ENCODE assay signal across 10 cellular contexts in the genomic region with DNA sequence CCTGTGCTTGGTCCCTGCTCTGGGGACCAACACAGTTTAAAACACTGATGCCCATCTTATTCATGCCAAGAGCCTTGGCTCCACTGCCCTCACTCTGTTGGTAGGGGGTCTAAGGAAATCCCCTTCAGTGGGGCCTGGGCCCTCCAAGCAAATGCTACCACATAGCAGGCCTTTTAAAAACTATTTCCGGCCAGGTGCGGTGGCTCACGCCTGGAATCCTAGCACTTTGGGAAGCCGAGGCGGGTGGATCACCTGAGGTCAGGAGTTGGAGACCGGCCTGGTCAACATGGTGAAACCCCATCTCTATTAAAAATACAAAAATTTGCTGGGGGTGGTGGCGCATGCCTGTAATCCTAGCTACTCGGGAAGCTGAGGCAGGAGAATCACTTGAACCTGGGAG. TPM values are rescaled to one million over a fixed set of nuclear protein-coding genes. Genes with fewer than 3 reads are reported as not detected.
DNase-seq lines count a peak whose midpoint lies in the region; ATAC-seq, FAIRE-seq and TF ChIP-seq lines count a peak whose summit lies in the region.
"Not testable (repeated sequence)": the region's sequence is repeated elsewhere in the genome, so short reads cannot be mapped to it uniquely, and the experiment has no call there.
"Had no signal": no experiment of that assay in that cellular context is flagged by ENCODE, and none has a peak within 500 bp of the region (broad histone marks: within the 10 kb centered on the region; RNA-seq: fewer than 3 reads in every experiment).

No MANE protein-coding gene starts in this region.

- H3K4me1 ChIP-seq in BLaER1 = peaks cover 93% of the 10 kb centered on the region
- H3K4me1 ChIP-seq in H1 (replicated peaks in 1 of 4; ENCODE audit: control insufficient read depth in 3 of 4, insufficient read depth in 4 of 4, low read length in 3 of 4) = not testable (repeated sequence)
- peaks cover 62 to 73% of the 10 kb centered on the region in 2 donors for H3K4me1 ChIP-seq in naive thymus-derived CD4-positive, alpha-beta T cell (ENCODE audit: control insufficient read depth in 2 of 2, insufficient read depth in 2 of 2, low read length in 2 of 2)

- H3K23ac ChIP-seq in H1 (ENCODE audit: insufficient read length) = not testable (repeated sequence)

- not testable (repeated sequence) for ATAC-seq in activated CD4-positive, alpha-beta T cell treated with anti-CD3 and anti-CD28 coated beads for 36 hours; activated T-cell treated with anti-CD3 and anti-CD28 coated beads, Interleukin-2, amount 50 U/mL, for 4 hours; naive thymus-derived CD4-positive, alpha-beta T cell

- H3K23me2 ChIP-seq in H1 (ENCODE audit: low read depth, low read length) = not testable (repeated sequence)

- not testable (repeated sequence) for H3K79me1 ChIP-seq in H1 (ENCODE audit: low read depth, low read length)

- not testable (repeated sequence) for H3K36me3 ChIP-seq in BLaER1; KOPT-K1 (ENCODE audit: insufficient read depth, low read length); H1 (ENCODE audit: control insufficient read depth in 2 of 4, insufficient read depth in 4 of 4, low read length in 3 of 4); naive thymus-derived CD4-positive, alpha-beta T cell (ENCODE audit: control insufficient read depth in 2 of 3, insufficient read depth in 3 of 3, low read length in 3 of 3)

- H4K5ac ChIP-seq in H1 (ENCODE audit: insufficient read length, low read depth, low read length) = not testable (repeated sequence)

- intact Hi-C loops in activated CD4-positive, alpha-beta T cell treated with anti-CD3 and anti-CD28 coated beads for 36 hours (cut with DNase I, micrococcal nuclease) = loop anchor here (2.0 to 5.0 kb wide), 5 partner anchors 172 to 863 kb away; a partner anchor contains a TSS
- intact Hi-C loops in naive thymus-derived CD4-positive, alpha-beta T cell (cut with micrococcal nuclease) = loop anchor here (1.0 to 10.0 kb wide), 13 partner anchors 9 to 1523 kb away; a partner anchor contains a TSS

- H4K20me1 ChIP-seq in BLaER1; H1 (replicated peaks in 1 of 2; ENCODE audit: control insufficient read depth in 1 of 2, insufficient read depth in 2 of 2, low read length in 2 of 2): not testable (repeated sequence)

- peak overlapping the region; percentile 92 for H3K4me2 ChIP-seq in BLaER1
- not testable (repeated sequence) for H3K4me2 ChIP-seq in H1 (ENCODE audit: insufficient read depth in 1 of 2, low read depth in 2 of 2, low read length in 2 of 2)

- H3K56ac ChIP-seq in H1 (replicated peaks; ENCODE audit: insufficient read length, low read depth, low read length) = not testable (repeated sequence)

- H3K14ac ChIP-seq in H1 (ENCODE audit: insufficient read length) = not testable (repeated sequence)

- H3K27ac ChIP-seq in BLaER1 = peak overlapping the region; percentile 69; the same call in 1 of the 2 replicates
- H3K27ac ChIP-seq in KOPT-K1 (ENCODE audit: low read depth, low read length, poor library complexity, severe bottlenecking) = peak overlapping the region; percentile 88
- not testable (repeated sequence) for H3K27ac ChIP-seq in H1 (ENCODE audit: low read depth, low read length)
- peak overlapping the region; percentile 89 for H3K27ac ChIP-seq in naive thymus-derived CD4-positive, alpha-beta T cell (ENCODE audit: low read depth, low read length)

- not testable (repeated sequence) for H2AFZ ChIP-seq in H1 (ENCODE audit: low read length)

- not testable (repeated sequence) for H3K4me3 ChIP-seq in BLaER1; H1 (ENCODE audit: extremely low read depth in 1 of 4, insufficient read depth in 2 of 4, low read depth in 3 of 4, low read length in 4 of 4)
- peak overlapping the region; percentile 59 for H3K4me3 ChIP-seq in naive thymus-derived CD4-positive, alpha-beta T cell (ENCODE audit: low read length)

- not testable (repeated sequence) for H4K91ac ChIP-seq in H1 (replicated peaks; ENCODE audit: insufficient read length, low read length)

- H3K4me1 Mint-ChIP-seq in activated CD4-positive, alpha-beta T cell treated with anti-CD3 and anti-CD28 coated beads for 36 hours = peaks cover 96% of the 10 kb centered on the region
- H3K4me1 Mint-ChIP-seq in activated T-cell treated with anti-CD3 and anti-CD28 coated beads, Interleukin-2, amount 50 U/mL, for 4 hours (ENCODE audit: low read depth) = peaks cover 93% of the 10 kb centered on the region
- peaks cover 89% of the 10 kb centered on the region for H3K4me1 Mint-ChIP-seq in activated naive CD8-positive, alpha-beta T cell (ENCODE audit: low read depth)
- peaks cover 68 to 96% (median 91%) of the 10 kb centered on the region in 7 donors for H3K4me1 Mint-ChIP-seq in naive thymus-derived CD4-positive, alpha-beta T cell
- peaks cover 97% of the 10 kb centered on the region for H3K4me1 Mint-ChIP-seq in stimulated activated naive CD8-positive, alpha-beta T cell treated with anti-CD3 and anti-CD28 coated beads, Interleukin-15, Interleukin-2, amounts not matched to agents 100 ng/mL and 50 ng/mL, for 24 hours (ENCODE audit: low read depth)

- CTCF ChIA-PET in activated CD4-positive, alpha-beta T cell treated with anti-CD3 and anti-CD28 coated beads for 36 hours (lab: Charles Lee) = interaction anchor here (0.6 to 2.4 kb wide), 4 partner anchors 10 to 68 kb away, joined by 3 to 11 read pairs (median 6); no protein-coding TSS in a partner anchor
- CTCF ChIA-PET in H1 (lab: Charles Lee; ENCODE audit: partially characterized antibody) = interaction anchor here (0.6 to 4.5 kb wide), 4 partner anchors 10 to 171 kb away, joined by 3 to 16 read pairs (median 5); no protein-coding TSS in a partner anchor
- CTCF ChIA-PET in naive thymus-derived CD4-positive, alpha-beta T cell (lab: Charles Lee) = interaction anchor here (0.6 to 1.3 kb wide), 4 partner anchors 10 to 73 kb away, joined by 3 to 6 read pairs (median 4); no protein-coding TSS in a partner anchor

- H2BK20ac ChIP-seq in H1 (ENCODE audit: low read length) = not testable (repeated sequence)

- not testable (repeated sequence) for TF ChIP-seq EP300 in H1 (IDR thresholded peaks at IDR 0.05; ENCODE audit: borderline replicate concordance in 1 of 2, low read depth in 2 of 2, low read length in 2 of 2)

- peaks cover 11% of the 10 kb centered on the region for H3K9me3 Mint-ChIP-seq in activated CD4-positive, alpha-beta T cell treated with anti-CD3 and anti-CD28 coated beads for 36 hours (ENCODE audit: low read depth)
- H3K9me3 Mint-ChIP-seq in activated T-cell treated with anti-CD3 and anti-CD28 coated beads, Interleukin-2, amount 50 U/mL, for 4 hours; activated naive CD8-positive, alpha-beta T cell (ENCODE audit: low read depth); stimulated activated naive CD8-positive, alpha-beta T cell treated with anti-CD3 and anti-CD28 coated beads, Interleukin-15, Interleukin-2, amounts not matched to agents 100 ng/mL and 50 ng/mL, for 24 hours: not testable (repeated sequence)
- peaks cover 0 to 16% (median 6%) of the 10 kb centered on the region in 11 donors for H3K9me3 Mint-ChIP-seq in naive thymus-derived CD4-positive, alpha-beta T cell

- peak overlapping the region; percentile 74 for H3K4me3 Mint-ChIP-seq in activated CD4-positive, alpha-beta T cell treated with anti-CD3 and anti-CD28 coated beads for 36 hours
- H3K4me3 Mint-ChIP-seq in activated T-cell treated with anti-CD3 and anti-CD28 coated beads, Interleukin-2, amount 50 U/mL, for 4 hours = peak overlapping the region; percentile 78
- peak overlapping the region; percentile 75 for H3K4me3 Mint-ChIP-seq in activated naive CD8-positive, alpha-beta T cell
- H3K4me3 Mint-ChIP-seq in naive thymus-derived CD4-positive, alpha-beta T cell = peak overlapping the region; percentile 59 to 91 (median 78)
- H3K4me3 Mint-ChIP-seq in stimulated activated naive CD8-positive, alpha-beta T cell treated with anti-CD3 and anti-CD28 coated beads, Interleukin-15, Interleukin-2, amounts not matched to agents 100 ng/mL and 50 ng/mL, for 24 hours = peak overlapping the region; percentile 81

- peaks cover 40% of the 10 kb centered on the region for H3K36me3 Mint-ChIP-seq in activated CD4-positive, alpha-beta T cell treated with anti-CD3 and anti-CD28 coated beads for 36 hours (ENCODE audit: low read depth)
- not testable (repeated sequence) for H3K36me3 Mint-ChIP-seq in activated T-cell treated with anti-CD3 and anti-CD28 coated beads, Interleukin-2, amount 50 U/mL, for 4 hours (ENCODE audit: insufficient read depth); activated naive CD8-positive, alpha-beta T cell
- H3K36me3 Mint-ChIP-seq in naive thymus-derived CD4-positive, alpha-beta T cell = peaks cover 0 to 85% (median 12%) of the 10 kb centered on the region in 5 donors
- H3K36me3 Mint-ChIP-seq in stimulated activated naive CD8-positive, alpha-beta T cell treated with anti-CD3 and anti-CD28 coated beads, Interleukin-15, Interleukin-2, amounts not matched to agents 100 ng/mL and 50 ng/mL, for 24 hours (ENCODE audit: low read depth) = peaks cover 16% of the 10 kb centered on the region

- not testable (repeated sequence) for H2BK12ac ChIP-seq in H1 (ENCODE audit: low read depth, low read length)

- not testable (repeated sequence) for DNase-seq in activated CD4-positive, alpha-beta T cell treated with anti-CD3 and anti-CD28 coated beads for 36 hours; activated T-cell treated with anti-CD3 and anti-CD28 coated beads, Interleukin-2, amount 50 U/mL, for 4 hours; H1 (ENCODE audit: low read depth in 1 of 2, low spot score in 2 of 2); naive thymus-derived CD4-positive, alpha-beta T cell

- not testable (repeated sequence) for TF ChIP-seq RAD21 in H1 (IDR thresholded peaks at IDR 0.05 in 1 of 2, conservative IDR thresholded peaks at IDR 0.05 in 1 of 2; ENCODE audit: low read depth in 2 of 2, low read length in 2 of 2)

- not testable (repeated sequence) for H3K9ac ChIP-seq in BLaER1; H1 (replicated peaks in 1 of 4; ENCODE audit: extremely low read depth in 1 of 4, low read depth in 3 of 4, low read length in 3 of 4)

- not testable (repeated sequence) for H2BK120ac ChIP-seq in H1 (replicated peaks; ENCODE audit: low read depth, low read length)

- H2AK5ac ChIP-seq in H1 (ENCODE audit: low read depth, low read length) = not testable (repeated sequence)

- not testable (repeated sequence) for H2BK15ac ChIP-seq in H1 (ENCODE audit: low read length)

- H3K4ac ChIP-seq in H1 (replicated peaks; ENCODE audit: insufficient read length, low read depth, low read length) = not testable (repeated sequence)

- not testable (repeated sequence) for H3K27me3 ChIP-seq in BLaER1; H1 (replicated peaks in 1 of 4; ENCODE audit: control insufficient read depth in 3 of 4, extremely low read depth in 1 of 4, insufficient read depth in 3 of 4, low read length in 3 of 4); naive thymus-derived CD4-positive, alpha-beta T cell (ENCODE audit: control insufficient read depth in 2 of 2, insufficient read depth in 2 of 2, low read length in 2 of 2)

- not testable (repeated sequence) for FAIRE-seq in H1 (lab: Jason Lieb, UNC)

- peak overlapping the region; percentile 35; the same call in 1 of the 2 replicates for H2BK5ac ChIP-seq in H1 (ENCODE audit: low read depth, low read length)

- H3K79me2 ChIP-seq in H1 (ENCODE audit: control insufficient read depth in 1 of 2, insufficient read depth in 2 of 2, low read length in 2 of 2) = not testable (repeated sequence)

- not testable (repeated sequence) for H4K8ac ChIP-seq in H1 (ENCODE audit: extremely low read depth, insufficient read depth, low read length)

- TF ChIP-seq POLR2A in H1 (IDR thresholded peaks at IDR 0.05; ENCODE audit: control extremely low read depth in 1 of 2, low read depth in 2 of 2, low read length in 2 of 2) = not testable (repeated sequence)

- WGBS in H1 (ENCODE audit: extremely low coverage in 1 of 2, insufficient coverage in 1 of 2, insufficient read length in 1 of 2, insufficient replicate concordance in 2 of 2, low coverage in 1 of 2, low lambda C conversion rate in 2 of 2, missing lambda C conversion rate in 1 of 2), 2 experiments = 98% methylated on average over 8 of the region's 8 CpGs; no CpG with 5 or more reads in 1 of the 2 experiments

- TF ChIP-seq CTCF in H1 (IDR thresholded peaks at IDR 0.05; ENCODE audit: control extremely low read depth in 1 of 3, insufficient read depth in 1 of 3, low read depth in 1 of 3, low read length in 3 of 3) = not testable (repeated sequence)

- H3K27me3 Mint-ChIP-seq in activated CD4-positive, alpha-beta T cell treated with anti-CD3 and anti-CD28 coated beads for 36 hours; activated T-cell treated with anti-CD3 and anti-CD28 coated beads, Interleukin-2, amount 50 U/mL, for 4 hours (ENCODE audit: low read depth); activated naive CD8-positive, alpha-beta T cell; naive thymus-derived CD4-positive, alpha-beta T cell; stimulated activated naive CD8-positive, alpha-beta T cell treated with anti-CD3 and anti-CD28 coated beads, Interleukin-15, Interleukin-2, amounts not matched to agents 100 ng/mL and 50 ng/mL, for 24 hours: not testable (repeated sequence)

- H3K9me3 ChIP-seq in BLaER1; KOPT-K1 (ENCODE audit: insufficient read depth, low read length, poor library complexity, severe bottlenecking); H1 (ENCODE audit: insufficient read depth in 2 of 2, low read depth in 1 of 2, low read length in 1 of 2); naive thymus-derived CD4-positive, alpha-beta T cell (ENCODE audit: control insufficient read depth in 2 of 3, low read length in 3 of 3): not testable (repeated sequence)

- H3K27ac Mint-ChIP-seq in activated CD4-positive, alpha-beta T cell treated with anti-CD3 and anti-CD28 coated beads for 36 hours = peak overlapping the region; percentile 89
- peak overlapping the region; percentile 100 for H3K27ac Mint-ChIP-seq in activated naive CD8-positive, alpha-beta T cell
- H3K27ac Mint-ChIP-seq in naive thymus-derived CD4-positive, alpha-beta T cell = peak overlapping the region; percentile 79 to 100 (median 98)
- H3K27ac Mint-ChIP-seq in stimulated activated naive CD8-positive, alpha-beta T cell treated with anti-CD3 and anti-CD28 coated beads, Interleukin-15, Interleukin-2, amounts not matched to agents 100 ng/mL and 50 ng/mL, for 24 hours = peak overlapping the region; percentile 95

- POLR2A ChIA-PET in activated CD4-positive, alpha-beta T cell treated with anti-CD3 and anti-CD28 coated beads for 36 hours (lab: Charles Lee) = interaction anchor here (0.6 to 5.0 kb wide), 4 partner anchors 15 to 209 kb away, joined by 3 to 66 read pairs (median 7); no protein-coding TSS in a partner anchor
- POLR2A ChIA-PET in H1 (lab: Charles Lee; ENCODE audit: partially characterized antibody) = interaction anchor here (1.7 kb wide), 1 partner anchor 12 kb away, joined by 5 read pairs; no protein-coding TSS in a partner anchor
- POLR2A ChIA-PET in naive thymus-derived CD4-positive, alpha-beta T cell (lab: Charles Lee) = interaction anchor here (0.6 to 7.2 kb wide), 12 partner anchors 10 to 794 kb away, joined by 3 to 103 read pairs (median 5); a partner anchor contains a TSS

- not testable (repeated sequence) for H3K18ac ChIP-seq in H1 (ENCODE audit: extremely low read depth, low read length)

RNA-seq across cellular contexts. Expression of a gene that starts 1.1 kb away (rescaled TPM):
- 10 to 100 TPM in 1 of 2 experiments, 1 to 10 TPM in 1; 9.4 to 11.2 TPM for total RNA-seq in activated CD4-positive, alpha-beta T cell treated with anti-CD3 and anti-CD28 coated beads for 36 hours
- 1 to 10 TPM; 4.1 to 6.1 (median 6.0) TPM for total RNA-seq in activated T-cell treated with anti-CD3 and anti-CD28 coated beads, Interleukin-2, amount 50 U/mL, for 4 hours
- 0.22 and 0.33 TPM in 2 replicates for total RNA-seq in H1 (2021; fragmentation: NEBNext Ultra II Directional; extraction: Animal tissue kit (Norgen Biotek cat#: 25700))
- 0.76 and 1.1 TPM in 2 replicates for polyA plus RNA-seq in H1 (2011; rRNA removed)
- 0.52 TPM for polyA plus RNA-seq in H1 (2011; cell fraction: cytosol; rRNA removed)
- 0.90 TPM for polyA plus RNA-seq in H1 (2011; cell fraction: nucleus; rRNA removed)
- 0.46 to 0.61 TPM (median 0.56 TPM) in 3 of 4 replicates, not detected in the other for polyA plus RNA-seq in H1 (2012, experiment 1 of 2)
- 0.17 TPM for polyA plus RNA-seq in H1 (2012, experiment 2 of 2)
- 0.20 TPM for polyA plus RNA-seq in H1 (2013, experiment 1 of 2)
- polyA plus RNA-seq in H1 (2013, experiment 2 of 2) = 0.29 TPM
- polyA minus RNA-seq in H1 (2011; rRNA and poly(A)+ RNA removed) = 0.44 TPM in 2 replicates
- not detected for polyA minus RNA-seq in H1 (2011; cell fraction: cytosol; rRNA and poly(A)+ RNA removed)
- polyA minus RNA-seq in H1 (2011; cell fraction: nucleus; rRNA and poly(A)+ RNA removed) = not detected
- total RNA-seq in naive thymus-derived CD4-positive, alpha-beta T cell = 10 to 100 TPM in 1 of 5 experiments, 1 to 10 TPM in 3, under 1 TPM in 1; 0.86 to 38.6 (median 2.3) TPM
- polyA plus RNA-seq in naive thymus-derived CD4-positive, alpha-beta T cell = under 1 TPM in 1 of 2 donors, not detected in 1; 0.67 TPM
- total RNA-seq: HepG2, NCI-H460 had no signal
- polyA plus RNA-seq: HepG2 had no signal
